In genomic region chr6:158287047-158287446, GRCh38 we compare ENCODE assay signal across 21 cellular contexts. TPM values are rescaled to one million over a fixed set of nuclear protein-coding genes. Genes with fewer than 3 reads are reported as not detected.
DNase-seq lines count a peak whose midpoint lies in the region; FAIRE-seq and TF ChIP-seq lines count a peak whose summit lies in the region.
"Had no signal": no experiment of that assay in that cellular context is flagged by ENCODE, and none has a peak within 500 bp of the region (broad histone marks: within the 10 kb centered on the region; RNA-seq: fewer than 3 reads in every experiment).

No MANE protein-coding gene starts in this region.

- H3K9me3 Mint-ChIP-seq in nephron: no peaks in the 10 kb centered on the region
- no peaks in the 10 kb centered on the region for H3K9me3 Mint-ChIP-seq in activated naive CD8-positive, alpha-beta T cell treated with anti-CD3 and anti-CD28 coated beads for 36 hours
- H3K9me3 Mint-ChIP-seq: activated CD4-positive, alpha-beta T cell treated with anti-CD3 and anti-CD28 coated beads, Interleukin-2, amount 10 ng/mL, durations not matched to agents 7 days and 5 days; CD8-positive, alpha-beta memory T cell; stimulated activated naive CD8-positive, alpha-beta T cell treated with anti-CD3 and anti-CD28 coated beads, Interleukin-15, Interleukin-2, amounts not matched to agents 100 ng/mL and 50 ng/mL, for 24 hours had no signal

- intact Hi-C loops in posterior cingulate gyrus (cut with DNase I): no loop called here

- H3K4me3 Mint-ChIP-seq in nephron: no peak overlapping the region
- no peak overlapping the region for H3K4me3 Mint-ChIP-seq in activated naive CD8-positive, alpha-beta T cell treated with anti-CD3 and anti-CD28 coated beads for 36 hours
- H3K4me3 Mint-ChIP-seq: activated CD4-positive, alpha-beta T cell treated with anti-CD3 and anti-CD28 coated beads, Interleukin-2, amount 10 ng/mL, durations not matched to agents 7 days and 5 days; stimulated activated naive CD8-positive, alpha-beta T cell treated with anti-CD3 and anti-CD28 coated beads, Interleukin-15, Interleukin-2, amounts not matched to agents 100 ng/mL and 50 ng/mL, for 24 hours had no signal

- peak overlapping the region; percentile 33 to 83 (median 57) for H3K27ac Mint-ChIP-seq in nephron
- no peak overlapping the region for H3K27ac Mint-ChIP-seq in activated naive CD8-positive, alpha-beta T cell treated with anti-CD3 and anti-CD28 coated beads for 36 hours
- H3K27ac Mint-ChIP-seq: activated CD4-positive, alpha-beta T cell treated with anti-CD3 and anti-CD28 coated beads, Interleukin-2, amount 10 ng/mL, durations not matched to agents 7 days and 5 days; stimulated activated naive CD8-positive, alpha-beta T cell treated with anti-CD3 and anti-CD28 coated beads, Interleukin-15, Interleukin-2, amounts not matched to agents 100 ng/mL and 50 ng/mL, for 24 hours had no signal

- peaks cover 59% of the 10 kb centered on the region for H3K4me1 Mint-ChIP-seq in nephron
- peaks cover 47% of the 10 kb centered on the region for H3K4me1 Mint-ChIP-seq in activated naive CD8-positive, alpha-beta T cell treated with anti-CD3 and anti-CD28 coated beads for 36 hours

- TF ChIP-seq CTCF in nephron (IDR thresholded peaks at IDR 0.05; ENCODE audit: unreplicated experiment in 3 of 3): no peak

- H3K27me3 Mint-ChIP-seq in nephron (ENCODE audit: low read depth): no peaks in the 10 kb centered on the region
- no peaks in the 10 kb centered on the region for H3K27me3 Mint-ChIP-seq in activated naive CD8-positive, alpha-beta T cell treated with anti-CD3 and anti-CD28 coated beads for 36 hours
- H3K27me3 Mint-ChIP-seq: activated CD4-positive, alpha-beta T cell treated with anti-CD3 and anti-CD28 coated beads, Interleukin-2, amount 10 ng/mL, durations not matched to agents 7 days and 5 days; CD8-positive, alpha-beta memory T cell; stimulated activated naive CD8-positive, alpha-beta T cell treated with anti-CD3 and anti-CD28 coated beads, Interleukin-15, Interleukin-2, amounts not matched to agents 100 ng/mL and 50 ng/mL, for 24 hours had no signal

- FAIRE-seq in colon (lab: Jason Lieb, UNC): peak; percentile 86
- FAIRE-seq: urothelium cell line had no signal

- peaks cover 52% of the 10 kb centered on the region for H3K36me3 Mint-ChIP-seq in nephron (ENCODE audit: low read depth)
- H3K36me3 Mint-ChIP-seq in activated naive CD8-positive, alpha-beta T cell treated with anti-CD3 and anti-CD28 coated beads for 36 hours: peaks cover 5% of the 10 kb centered on the region

- peak; percentile 46 for DNase-seq in DMS153 treated with DMSO at 0.1 percent for 48 hours (lab: John Stamatoyannopoulos, UW; ENCODE audit: unreplicated experiment)
- DNase-seq in M059J (ENCODE audit: low read depth): peak; percentile 18
- DNase-seq in posterior cingulate gyrus: no peak
- DNase-seq in activated naive CD8-positive, alpha-beta T cell treated with anti-CD3 and anti-CD28 coated beads for 36 hours: no peak
- DNase-seq in GOT3 (lab: John Stamatoyannopoulos, UW): no peak
- DNase-seq in NCI-H2081 (lab: John Stamatoyannopoulos, UW): no peak
- DNase-seq: ACHN; activated CD4-positive, alpha-beta T cell treated with anti-CD3 and anti-CD28 coated beads, Interleukin-2, amount 10 ng/mL, durations not matched to agents 7 days and 5 days; activated naive CD4-positive, alpha-beta T cell treated with Interleukin-2 at 50 U/mL for 16 hours; CD8-positive, alpha-beta memory T cell; esophagus squamous epithelium; mesendoderm; MM.1S; NCI-H1694 treated with DMSO at 0.1 percent for 48 hours; NCI-H526 treated with DMSO at 0.1 percent for 48 hours; retina; SW 1271 had no signal

RNA-seq across cellular contexts. Expression of gene TULP4, which starts 25.2 kb away (rescaled TPM):
- total RNA-seq in M059J (2014; rRNA removed; shearing (Covaris generic)): 68.8 and 82.3 TPM in 2 replicates
- 10 to 100 TPM; 17.0 TPM for total RNA-seq in activated naive CD8-positive, alpha-beta T cell treated with anti-CD3 and anti-CD28 coated beads for 36 hours

Comparison
In these comparisons a context has a peak if more than half of its experiments do, and no peak if none do; other contexts are left out.
1. DNase-seq: peak in DMS153 treated with DMSO at 0.1 percent for 48 hours (single experiment) and M059J (single experiment); none in posterior cingulate gyrus (0 of 10), activated naive CD8-positive, alpha-beta T cell treated with anti-CD3 and anti-CD28 coated beads for 36 hours (single experiment), GOT3 (single experiment) and NCI-H2081 (0 of 2).